Comparison of ENCODE assay signal across 9 cellular contexts in the genomic region with DNA sequence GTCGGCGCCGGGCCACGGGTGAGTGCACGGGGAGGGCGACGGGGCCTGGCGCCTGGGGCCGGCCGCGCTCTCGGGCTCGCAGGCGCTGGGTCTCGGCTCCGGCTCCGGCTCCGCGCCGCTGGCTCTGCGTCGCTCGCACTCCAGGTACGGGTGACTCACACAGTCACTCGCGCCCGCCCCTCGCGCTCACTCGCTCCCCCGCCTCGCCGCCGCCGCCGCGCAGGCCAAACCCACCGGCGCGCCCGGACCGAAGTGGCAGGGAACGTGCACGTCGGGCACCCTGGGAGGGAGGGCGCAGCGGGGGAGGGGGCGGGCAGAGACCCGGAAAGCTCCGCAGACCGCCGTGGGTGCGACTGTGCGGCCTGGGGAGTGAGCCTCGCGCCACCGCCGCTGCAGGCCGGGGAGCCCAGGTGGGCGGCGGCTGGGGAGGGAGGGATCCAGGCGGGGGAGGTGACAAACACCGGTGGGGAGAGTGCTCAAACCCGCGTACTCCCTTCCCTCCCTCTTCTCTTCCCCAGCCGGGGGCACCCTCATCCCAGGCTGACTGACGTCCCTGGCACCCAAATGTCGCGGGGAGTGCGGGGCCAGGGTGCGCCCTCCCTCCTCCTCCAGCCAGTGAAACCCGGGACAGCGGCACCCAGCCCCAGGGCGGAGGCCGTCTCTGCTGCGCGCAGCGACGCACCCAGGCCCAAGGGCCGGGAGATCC.
DNase-seq lines count a peak whose midpoint lies in the region; ATAC-seq, FAIRE-seq and TF ChIP-seq lines count a peak whose summit lies in the region.
"Had no signal": no experiment of that assay in that cellular context is flagged by ENCODE, and none has a peak within 500 bp of the region (broad histone marks: within the 10 kb centered on the region; RNA-seq: fewer than 3 reads in every experiment).

No MANE protein-coding gene starts in this region.

- peak overlapping the region; percentile 85 for H3K4me3 Mint-ChIP-seq in mesothelial cell of epicardium
- H3K4me3 Mint-ChIP-seq in stimulated activated effector memory CD8-positive, alpha-beta T cell treated with anti-CD3 and anti-CD28 coated beads, Interleukin-12 subunit alpha, Interleukin-12 subunit beta, amount 100 ng/mL, for 72 hours = no peak overlapping the region

- H2BK5ac ChIP-seq in H1 (ENCODE audit: low read depth, low read length) = no peak overlapping the region

- H2AK5ac ChIP-seq in H1 (ENCODE audit: low read depth, low read length) = no peak overlapping the region

- peak overlapping the region; percentile 92 for H3K27ac Mint-ChIP-seq in mesothelial cell of epicardium
- no peak overlapping the region for H3K27ac Mint-ChIP-seq in stimulated activated effector memory CD8-positive, alpha-beta T cell treated with anti-CD3 and anti-CD28 coated beads, Interleukin-12 subunit alpha, Interleukin-12 subunit beta, amount 100 ng/mL, for 72 hours

- DNase-seq in ELF-1 (ENCODE audit: low read depth, low spot score) (peak; percentile 69), SK-N-MC (ENCODE audit: low read depth, low spot score) (no peak), H1 (ENCODE audit: low read depth in 1 of 2, low spot score in 2 of 2) (peak in 1 of 2 experiments; percentile 79), mesothelial cell of epicardium (ENCODE audit: low spot score in 2 of 2, unreplicated experiment in 2 of 2) (peak; percentile 43 to 75), epidermal melanocyte (ENCODE audit: insufficient read length, low spot score) (no peak), OCI-M2 (lab: John Stamatoyannopoulos, UW; ENCODE audit: unreplicated experiment) (no peak)
- no peak for DNase-seq in stimulated activated effector memory CD8-positive, alpha-beta T cell treated with anti-CD3 and anti-CD28 coated beads, Interleukin-12 subunit alpha, Interleukin-12 subunit beta, amount 100 ng/mL, for 72 hours (ENCODE audit: low spot score in 2 of 2)

- no peaks in the 10 kb centered on the region for H3K36me3 ChIP-seq in SK-N-MC (ENCODE audit: insufficient read depth, low read length)
- H3K36me3 ChIP-seq in H1 (ENCODE audit: control insufficient read depth in 2 of 4, insufficient read depth in 4 of 4, low read length in 3 of 4) = peaks cover 0 to 10% (median 0%) of the 10 kb centered on the region in 4 experiments; a peak in 1 of 8 replicates

- H3K23me2 ChIP-seq in H1 (ENCODE audit: low read depth, low read length) = peaks cover 15% of the 10 kb centered on the region; the same call in 1 of the 2 replicates

- H2BK12ac ChIP-seq in H1 (ENCODE audit: low read depth, low read length) = no peak overlapping the region

- peaks cover 0 to 6% (median 3%) of the 10 kb centered on the region in 4 experiments; a peak in 4 of 7 replicates for H3K4me1 ChIP-seq in H1 (replicated peaks in 1 of 4; ENCODE audit: control insufficient read depth in 3 of 4, insufficient read depth in 4 of 4, low read length in 3 of 4)

- peak; percentile 40 for ATAC-seq in HG02884 (IDR thresholded peaks at IDR 0.05; ENCODE audit: unreplicated experiment)
- peak; percentile 56 for ATAC-seq in stimulated activated effector memory CD8-positive, alpha-beta T cell treated with anti-CD3 and anti-CD28 coated beads, Interleukin-12 subunit alpha, Interleukin-12 subunit beta, amount 100 ng/mL, for 72 hours

- no peaks in the 10 kb centered on the region for H3K79me1 ChIP-seq in H1 (ENCODE audit: low read depth, low read length)

- peaks cover 38% of the 10 kb centered on the region for H3K27me3 Mint-ChIP-seq in mesothelial cell of epicardium (ENCODE audit: low read depth)

- whole genome bisulfite sequencing in H1 (ENCODE audit: extremely low coverage in 1 of 2, insufficient coverage in 1 of 2, insufficient read length in 1 of 2, insufficient replicate concordance in 2 of 2, low coverage in 1 of 2, low lambda C conversion rate in 2 of 2, missing lambda C conversion rate in 1 of 2), 2 experiments = 4% methylated on average over 9 of the region's 80 CpGs; no CpG with 5 or more reads in 1 of the 2 experiments

- no peak for TF ChIP-seq POLR2A in H1 (IDR thresholded peaks at IDR 0.05; ENCODE audit: control extremely low read depth in 1 of 2, low read depth in 2 of 2, low read length in 2 of 2)

- no peak overlapping the region for H2BK120ac ChIP-seq in H1 (replicated peaks; ENCODE audit: low read depth, low read length)

- H3K4me2 ChIP-seq in H1 (ENCODE audit: insufficient read depth in 1 of 2, low read depth in 2 of 2, low read length in 2 of 2) = peak overlapping the region; percentile 94 to 100
- H3K4me2 ChIP-seq: KMS-11 had no signal

- H3K36me3 Mint-ChIP-seq in mesothelial cell of epicardium = no peaks in the 10 kb centered on the region
- H3K36me3 Mint-ChIP-seq in stimulated activated effector memory CD8-positive, alpha-beta T cell treated with anti-CD3 and anti-CD28 coated beads, Interleukin-12 subunit alpha, Interleukin-12 subunit beta, amount 100 ng/mL, for 72 hours = no peaks in the 10 kb centered on the region

- H3K4ac ChIP-seq in H1 (replicated peaks; ENCODE audit: insufficient read length, low read depth, low read length) = no peak overlapping the region

- H3K27ac ChIP-seq in SK-N-MC = no peak overlapping the region
- no peak overlapping the region for H3K27ac ChIP-seq in H1 (ENCODE audit: low read depth, low read length)
- H3K27ac ChIP-seq: KMS-11 had no signal

- H3K56ac ChIP-seq in H1 (replicated peaks; ENCODE audit: insufficient read length, low read depth, low read length) = no peak overlapping the region

- H4K8ac ChIP-seq in H1 (ENCODE audit: extremely low read depth, insufficient read depth, low read length) = peak overlapping the region; percentile 60; the same call in 1 of the 2 replicates

- no peak overlapping the region for H2AFZ ChIP-seq in H1 (ENCODE audit: low read length)

- no peak for TF ChIP-seq EP300 in H1 (IDR thresholded peaks at IDR 0.05; ENCODE audit: borderline replicate concordance in 1 of 2, low read depth in 2 of 2, low read length in 2 of 2)

- no peak overlapping the region for H3K14ac ChIP-seq in H1 (ENCODE audit: insufficient read length)

- H3K79me2 ChIP-seq in H1 (ENCODE audit: control insufficient read depth in 1 of 2, insufficient read depth in 2 of 2, low read length in 2 of 2) = no peaks in the 10 kb centered on the region

- H4K91ac ChIP-seq in H1 (replicated peaks; ENCODE audit: insufficient read length, low read length) = no peak overlapping the region

- no peak overlapping the region for H4K5ac ChIP-seq in H1 (ENCODE audit: insufficient read length, low read depth, low read length)

- H4K20me1 ChIP-seq in H1 (replicated peaks in 1 of 2; ENCODE audit: control insufficient read depth in 1 of 2, insufficient read depth in 2 of 2, low read length in 2 of 2) = peaks cover 0 to 2% of the 10 kb centered on the region in 2 experiments

- no peaks in the 10 kb centered on the region for H3K9me3 ChIP-seq in SK-N-MC (ENCODE audit: low read depth, low read length)
- no peaks in the 10 kb centered on the region for H3K9me3 ChIP-seq in H1 (ENCODE audit: insufficient read depth in 2 of 2, low read depth in 1 of 2, low read length in 1 of 2)

- 0 out of 2 replicates have a peak overlapping the region, but pooled peaks have one; percentile 43 for H3K18ac ChIP-seq in H1 (ENCODE audit: extremely low read depth, low read length)

- H3K27me3 ChIP-seq in H1 (replicated peaks in 1 of 4; ENCODE audit: control insufficient read depth in 3 of 4, extremely low read depth in 1 of 4, insufficient read depth in 3 of 4, low read length in 3 of 4) = peaks cover 0 to 18% (median 11%) of the 10 kb centered on the region in 4 experiments; a peak in 6 of 7 replicates

- no peak overlapping the region for H2BK15ac ChIP-seq in H1 (ENCODE audit: low read length)

- TF ChIP-seq CTCF in H1 (IDR thresholded peaks at IDR 0.05; ENCODE audit: control extremely low read depth in 1 of 3, insufficient read depth in 1 of 3, low read depth in 1 of 3, low read length in 3 of 3) (no peak), mesothelial cell of epicardium (IDR thresholded peaks at IDR 0.05; ENCODE audit: unreplicated experiment) (no peak)

- H3K4me1 Mint-ChIP-seq in mesothelial cell of epicardium = peaks cover 20% of the 10 kb centered on the region
- H3K4me1 Mint-ChIP-seq in stimulated activated effector memory CD8-positive, alpha-beta T cell treated with anti-CD3 and anti-CD28 coated beads, Interleukin-12 subunit alpha, Interleukin-12 subunit beta, amount 100 ng/mL, for 72 hours = no peaks in the 10 kb centered on the region

- H3K9ac ChIP-seq in SK-N-MC (ENCODE audit: insufficient read length) = no peak overlapping the region
- H3K9ac ChIP-seq in H1 (replicated peaks in 1 of 4; ENCODE audit: extremely low read depth in 1 of 4, low read depth in 3 of 4, low read length in 3 of 4) = peak overlapping the region in 2 of 4 experiments; percentile 24 to 26; a peak in 3 of 7 replicates
- H3K9ac ChIP-seq: KMS-11 had no signal

- no peak overlapping the region for H3K23ac ChIP-seq in H1 (ENCODE audit: insufficient read length)

- TF ChIP-seq RAD21 in H1 (IDR thresholded peaks at IDR 0.05 in 1 of 2, conservative IDR thresholded peaks at IDR 0.05 in 1 of 2; ENCODE audit: low read depth in 2 of 2, low read length in 2 of 2) = no peak

- POLR2A ChIA-PET in H1 (lab: Charles Lee; ENCODE audit: partially characterized antibody) = no interaction called here

- no peak overlapping the region for H2BK20ac ChIP-seq in H1 (ENCODE audit: low read length)

- CTCF ChIA-PET in H1 (lab: Charles Lee; ENCODE audit: partially characterized antibody) = no interaction called here

- H3K9me3 Mint-ChIP-seq in mesothelial cell of epicardium = peaks cover 5% of the 10 kb centered on the region
- no peaks in the 10 kb centered on the region for H3K9me3 Mint-ChIP-seq in stimulated activated effector memory CD8-positive, alpha-beta T cell treated with anti-CD3 and anti-CD28 coated beads, Interleukin-12 subunit alpha, Interleukin-12 subunit beta, amount 100 ng/mL, for 72 hours

- H3K4me3 ChIP-seq in SK-N-MC (peak overlapping the region; percentile 77), H1 (ENCODE audit: extremely low read depth in 1 of 4, insufficient read depth in 2 of 4, low read depth in 3 of 4, low read length in 4 of 4) (peak overlapping the region; percentile 59 to 82 (median 66))

- no peak for FAIRE-seq in H1 (lab: Jason Lieb, UNC)

TF ChIP-seq in H1, 55 proteins besides CTCF, POLR2A, EP300 and RAD21:
- no peak for TF ChIP-seq KDM5A (IDR thresholded peaks at IDR 0.05; ENCODE audit: low read length)
- peak; percentile 46; the same call in 1 of the 2 replicates for TF ChIP-seq EGR1 (IDR thresholded peaks at IDR 0.05; ENCODE audit: borderline replicate concordance, low read depth, low read length)
- peak; percentile 80 for TF ChIP-seq RBBP5 (IDR thresholded peaks at IDR 0.05; ENCODE audit: borderline replicate concordance, low read depth, low read length)
- TF ChIP-seq SUZ12 (IDR thresholded peaks at IDR 0.05; ENCODE audit: low read length) = peak; percentile 52; the same call in 1 of the 2 replicates
- TF ChIP-seq KDM4A (IDR thresholded peaks at IDR 0.05; ENCODE audit: low read depth, low read length, severe bottlenecking) = peak; percentile 87
- TF ChIP-seq ZNF274 (IDR thresholded peaks at IDR 0.05; ENCODE audit: borderline replicate concordance, extremely low read depth, low read length) = no peak
- no peak for TF ChIP-seq TBP (IDR thresholded peaks at IDR 0.05; ENCODE audit: low read depth, low read length)
- peak; percentile 88 for TF ChIP-seq ASH2L (IDR thresholded peaks at IDR 0.05; ENCODE audit: low read length)
- TF ChIP-seq CREB1 (IDR thresholded peaks at IDR 0.05) = 0 out of 2 replicates have a peak, but pooled peaks have one; percentile 8

Comparison
In these comparisons a context has a peak if more than half of its experiments do, and no peak if none do; other contexts are left out.
1. DNase-seq: peak in ELF-1 (single experiment) and mesothelial cell of epicardium (2 of 2); none in SK-N-MC (single experiment), stimulated activated effector memory CD8-positive, alpha-beta T cell treated with anti-CD3 and anti-CD28 coated beads, Interleukin-12 subunit alpha, Interleukin-12 subunit beta, amount 100 ng/mL, for 72 hours (0 of 2), epidermal melanocyte (single experiment) and OCI-M2 (single experiment).